Comparison of ENCODE assay signal across 14 cellular contexts in genomic region chr4:183185018-183185417, GRCh38.
DNase-seq lines count a peak whose midpoint lies in the region; ATAC-seq and TF ChIP-seq lines count a peak whose summit lies in the region.
"Had no signal": no experiment of that assay in that cellular context is flagged by ENCODE, and none has a peak within 500 bp of the region (broad histone marks: within the 10 kb centered on the region; RNA-seq: fewer than 3 reads in every experiment).

No MANE protein-coding gene starts in this region.

- peaks cover 4% of the 10 kb centered on the region for H3K4me1 Mint-ChIP-seq in activated CD8-positive, alpha-beta T cell treated with anti-CD3 and anti-CD28 coated beads for 36 hours (ENCODE audit: low read depth)
- peaks cover 6% of the 10 kb centered on the region for H3K4me1 Mint-ChIP-seq in activated CD8-positive, alpha-beta T cell treated with anti-CD3 and anti-CD28 coated beads, Interleukin-2, amount 10 ng/mL, durations not matched to agents 7 days and 5 days (ENCODE audit: low read depth)
- H3K4me1 Mint-ChIP-seq in nephron progenitor cell, result peaks cover 47% of the 10 kb centered on the region
- H3K4me1 Mint-ChIP-seq: IgD-negative memory B cell had no signal

- H3K36me3 ChIP-seq in OCI-LY3 (replicated peaks; ENCODE audit: low read depth, low read length), result peaks cover 8% of the 10 kb centered on the region
- H3K36me3 ChIP-seq: thoracic aorta had no signal

- POLR2A ChIA-PET in activated CD8-positive, alpha-beta T cell treated with anti-CD3 and anti-CD28 coated beads for 36 hours (lab: Charles Lee), result no interaction called here
- POLR2A ChIA-PET in activated CD8-positive, alpha-beta T cell treated with anti-CD3 and anti-CD28 coated beads, Interleukin-2, amount 10 ng/mL, durations not matched to agents 7 days and 5 days (lab: Charles Lee), result no interaction called here

- peaks cover 7% of the 10 kb centered on the region; the same call in 1 of the 2 replicates for H3K9me3 ChIP-seq in OCI-LY3 (ENCODE audit: insufficient read depth, low read length)
- H3K9me3 ChIP-seq: psoas muscle, thoracic aorta had no signal

- peak; percentile 9 for DNase-seq in activated CD8-positive, alpha-beta T cell treated with anti-CD3 and anti-CD28 coated beads for 36 hours
- no peak for DNase-seq in activated CD8-positive, alpha-beta T cell treated with anti-CD3 and anti-CD28 coated beads, Interleukin-2, amount 10 ng/mL, durations not matched to agents 7 days and 5 days
- DNase-seq in kidney glomerular epithelial cell (lab: John Stamatoyannopoulos, UW), result peak; percentile 23
- no peak for DNase-seq in NCI-H1092 treated with DMSO at 0.1 percent for 48 hours (lab: John Stamatoyannopoulos, UW)
- DNase-seq in dermis blood vessel endothelial cell, result no peak
- no peak for DNase-seq in nephron progenitor cell
- DNase-seq: ACHN; activated T-cell treated with anti-CD3 and anti-CD28 coated beads, Interleukin-2, amount 50 U/mL, for 1 hour; PC-9; psoas muscle had no signal

- no peaks in the 10 kb centered on the region for H3K79me2 ChIP-seq in OCI-LY3 (ENCODE audit: low read length)

- H3K9me3 Mint-ChIP-seq in activated CD8-positive, alpha-beta T cell treated with anti-CD3 and anti-CD28 coated beads for 36 hours, result peaks cover 7% of the 10 kb centered on the region
- peaks cover 6% of the 10 kb centered on the region for H3K9me3 Mint-ChIP-seq in activated CD8-positive, alpha-beta T cell treated with anti-CD3 and anti-CD28 coated beads, Interleukin-2, amount 10 ng/mL, durations not matched to agents 7 days and 5 days (ENCODE audit: insufficient read depth)
- H3K9me3 Mint-ChIP-seq in nephron progenitor cell, result peaks cover 8% of the 10 kb centered on the region

- no peaks in the 10 kb centered on the region for H4K20me1 ChIP-seq in OCI-LY3 (ENCODE audit: insufficient read depth, low read length)

- H3K27me3 Mint-ChIP-seq in activated CD8-positive, alpha-beta T cell treated with anti-CD3 and anti-CD28 coated beads for 36 hours, result peaks cover 14% of the 10 kb centered on the region
- H3K27me3 Mint-ChIP-seq in activated CD8-positive, alpha-beta T cell treated with anti-CD3 and anti-CD28 coated beads, Interleukin-2, amount 10 ng/mL, durations not matched to agents 7 days and 5 days (ENCODE audit: low read depth), result peaks cover 8% of the 10 kb centered on the region
- H3K27me3 Mint-ChIP-seq in nephron progenitor cell (ENCODE audit: low read depth, poor library complexity), result no peaks in the 10 kb centered on the region

- H3K4me2 ChIP-seq in OCI-LY3 (ENCODE audit: low read length), result peak overlapping the region; percentile 59
- H3K4me2 ChIP-seq: PC-9 had no signal

- H3K27ac ChIP-seq in OCI-LY3 (ENCODE audit: low read length), result peak overlapping the region; percentile 37
- H3K27ac ChIP-seq: PC-9, psoas muscle, thoracic aorta had no signal

- peak overlapping the region; percentile 4 for H3K9ac ChIP-seq in OCI-LY3 (ENCODE audit: low read length)

- peak; percentile 73 for ATAC-seq in activated CD8-positive, alpha-beta T cell treated with anti-CD3 and anti-CD28 coated beads for 36 hours
- ATAC-seq in activated CD8-positive, alpha-beta T cell treated with anti-CD3 and anti-CD28 coated beads, Interleukin-2, amount 10 ng/mL, durations not matched to agents 7 days and 5 days, result no peak
- ATAC-seq in HG02678 (IDR thresholded peaks at IDR 0.05; ENCODE audit: unreplicated experiment), result peak; percentile 75
- ATAC-seq: psoas muscle had no signal

- H3K27ac Mint-ChIP-seq in activated CD8-positive, alpha-beta T cell treated with anti-CD3 and anti-CD28 coated beads for 36 hours, result no peak overlapping the region
- H3K27ac Mint-ChIP-seq in activated CD8-positive, alpha-beta T cell treated with anti-CD3 and anti-CD28 coated beads, Interleukin-2, amount 10 ng/mL, durations not matched to agents 7 days and 5 days, result no peak overlapping the region
- no peak overlapping the region for H3K27ac Mint-ChIP-seq in nephron progenitor cell
- H3K27ac Mint-ChIP-seq: IgD-negative memory B cell had no signal

- intact Hi-C loops in activated CD8-positive, alpha-beta T cell treated with anti-CD3 and anti-CD28 coated beads for 36 hours (cut with micrococcal nuclease), result no loop called here

- no peak overlapping the region for H3K4me3 Mint-ChIP-seq in activated CD8-positive, alpha-beta T cell treated with anti-CD3 and anti-CD28 coated beads for 36 hours
- no peak overlapping the region for H3K4me3 Mint-ChIP-seq in activated CD8-positive, alpha-beta T cell treated with anti-CD3 and anti-CD28 coated beads, Interleukin-2, amount 10 ng/mL, durations not matched to agents 7 days and 5 days
- no peak overlapping the region for H3K4me3 Mint-ChIP-seq in nephron progenitor cell
- H3K4me3 Mint-ChIP-seq: IgD-negative memory B cell had no signal

- no peak overlapping the region for H2AFZ ChIP-seq in OCI-LY3 (ENCODE audit: low read depth, low read length)
- H2AFZ ChIP-seq: PC-9 had no signal

- peak overlapping the region; percentile 39 for H3K4me3 ChIP-seq in OCI-LY3 (ENCODE audit: low read length)
- H3K4me3 ChIP-seq: PC-9, psoas muscle, thoracic aorta had no signal

- H3K36me3 Mint-ChIP-seq in activated CD8-positive, alpha-beta T cell treated with anti-CD3 and anti-CD28 coated beads for 36 hours (ENCODE audit: low read depth), result no peaks in the 10 kb centered on the region
- no peaks in the 10 kb centered on the region for H3K36me3 Mint-ChIP-seq in activated CD8-positive, alpha-beta T cell treated with anti-CD3 and anti-CD28 coated beads, Interleukin-2, amount 10 ng/mL, durations not matched to agents 7 days and 5 days (ENCODE audit: low read depth)
- peaks cover 35% of the 10 kb centered on the region for H3K36me3 Mint-ChIP-seq in nephron progenitor cell (ENCODE audit: low read depth)
- H3K36me3 Mint-ChIP-seq: IgD-negative memory B cell had no signal

- no peak for TF ChIP-seq CTCF in activated CD8-positive, alpha-beta T cell treated with anti-CD3 and anti-CD28 coated beads for 36 hours (IDR thresholded peaks at IDR 0.05)
- TF ChIP-seq CTCF in OCI-LY3 (IDR thresholded peaks at IDR 0.05; ENCODE audit: low read depth, low read length) (no peak), nephron progenitor cell (IDR thresholded peaks at IDR 0.05) (no peak)

- H3K4me1 ChIP-seq in OCI-LY3 (ENCODE audit: low read length), result peaks cover 50% of the 10 kb centered on the region

- CTCF ChIA-PET in activated CD8-positive, alpha-beta T cell treated with anti-CD3 and anti-CD28 coated beads for 36 hours (lab: Charles Lee), result no interaction called here
- CTCF ChIA-PET in activated CD8-positive, alpha-beta T cell treated with anti-CD3 and anti-CD28 coated beads, Interleukin-2, amount 10 ng/mL, durations not matched to agents 7 days and 5 days (lab: Charles Lee), result no interaction called here

- no peaks in the 10 kb centered on the region for H3K27me3 ChIP-seq in OCI-LY3 (ENCODE audit: low read depth, low read length)

Comparison
In these comparisons a context has a peak if more than half of its experiments do, and no peak if none do; other contexts are left out.
1. DNase-seq: peak in activated CD8-positive, alpha-beta T cell treated with anti-CD3 and anti-CD28 coated beads for 36 hours (single experiment) and kidney glomerular epithelial cell (single experiment); none in activated CD8-positive, alpha-beta T cell treated with anti-CD3 and anti-CD28 coated beads, Interleukin-2, amount 10 ng/mL, durations not matched to agents 7 days and 5 days (single experiment), NCI-H1092 treated with DMSO at 0.1 percent for 48 hours (single experiment), dermis blood vessel endothelial cell (single experiment) and nephron progenitor cell (single experiment).